In genomic region chr20:38600057-38600456, GRCh38 we compare ENCODE assay signal across 26 cellular contexts. TPM values are rescaled to one million over a fixed set of nuclear protein-coding genes. Genes with fewer than 3 reads are reported as not detected.
A peak's percentile ranks its signal among the peaks of the same experiment; 100 is the strongest.
DNase-seq lines count a peak whose midpoint lies in the region; ATAC-seq, FAIRE-seq and TF ChIP-seq lines count a peak whose summit lies in the region.
"Had no signal": no experiment of that assay in that cellular context is flagged by ENCODE, and none has a peak within 500 bp of the region (broad histone marks: within the 10 kb centered on the region; RNA-seq: fewer than 3 reads in every experiment).

No MANE protein-coding gene starts in this region.

- no peak overlapping the region for H2AFZ ChIP-seq in trophoblast cell (ENCODE audit: insufficient read depth, low read length, poor library complexity)

- H3K4me2 ChIP-seq in A549 = 0 out of 3 replicates have a peak overlapping the region, but pooled peaks have one; percentile 18
- H3K4me2 ChIP-seq in trophoblast cell (ENCODE audit: low read length) = no peak overlapping the region

- H3K79me2 ChIP-seq in trophoblast cell (ENCODE audit: control insufficient read depth, insufficient read depth, low read length, poor library complexity) = no peaks in the 10 kb centered on the region

- intact Hi-C loops in body of pancreas (cut with DNase I) = no loop called here

- no peak for FAIRE-seq in A549 (lab: Jason Lieb, UNC)
- FAIRE-seq: A204.1, GM12891 had no signal

- no peak for TF ChIP-seq POLR2A in A549 (IDR thresholded peaks at IDR 0.05; ENCODE audit: low read length)
- TF ChIP-seq POLR2A in body of pancreas (IDR thresholded peaks at IDR 0.05) = no peak
- TF ChIP-seq POLR2A in gastroesophageal sphincter (IDR thresholded peaks at IDR 0.05) = no peak

- H4K12ac ChIP-seq in trophoblast cell (ENCODE audit: low read depth, low read length) = no peak overlapping the region

- TF ChIP-seq RAD21 in A549 (conservative IDR thresholded peaks at IDR 0.05 in 1 of 2, IDR thresholded peaks at IDR 0.05 in 1 of 2) = no peak

- H3K4me1 ChIP-seq in A549 (peaks cover 25% of the 10 kb centered on the region), HEK293 (ENCODE audit: control insufficient read depth, insufficient read depth, low read length) (no peaks in the 10 kb centered on the region; the same call in 1 of the 2 replicates), body of pancreas (peaks cover 10% of the 10 kb centered on the region), trophoblast cell (ENCODE audit: control insufficient read depth in 1 of 2, insufficient read depth in 2 of 2, low read length in 2 of 2) (peaks cover 23 to 27% of the 10 kb centered on the region in 2 experiments), gastroesophageal sphincter (peaks cover 0 to 5% (median 0%) of the 10 kb centered on the region in 3 donors)

- no peak overlapping the region for H3K9ac ChIP-seq in trophoblast cell (ENCODE audit: low read length)

- no peak for TF ChIP-seq EP300 in A549 (IDR thresholded peaks at IDR 0.05)
- TF ChIP-seq EP300 in gastroesophageal sphincter (IDR thresholded peaks at IDR 0.05) = no peak

- H3K4ac ChIP-seq in trophoblast cell (ENCODE audit: low read depth, low read length) = no peak overlapping the region

- WGBS in A549 (ENCODE audit: missing lambda C conversion rate) = 91% methylated on average over 1 of the region's 1 CpG
- 97 to 100% methylated on average over 1 of the region's 1 CpG for WGBS in body of pancreas, 2 donors
- WGBS in trophoblast cell (ENCODE audit: extremely low coverage, insufficient coverage, insufficient read length) = no CpG with 5 or more reads among the region's 1 CpG
- 100% methylated on average over 1 of the region's 1 CpG for WGBS in gastroesophageal sphincter (ENCODE audit: low coverage in 1 of 2), 2 donors

- peak overlapping the region; percentile 6 for H3K14ac ChIP-seq in trophoblast cell (ENCODE audit: low read length)

- H2AK5ac ChIP-seq in trophoblast cell (ENCODE audit: low read length) = peak overlapping the region; percentile 3

- no peaks in the 10 kb centered on the region for H3K27me3 ChIP-seq in body of pancreas
- H3K27me3 ChIP-seq in trophoblast cell (ENCODE audit: insufficient read depth, low read length) = no peaks in the 10 kb centered on the region
- peaks cover 60% of the 10 kb centered on the region for H3K27me3 ChIP-seq in gastroesophageal sphincter

- H3K18ac ChIP-seq in trophoblast cell (ENCODE audit: low read length) = no peak overlapping the region

- H3K79me1 ChIP-seq in trophoblast cell (ENCODE audit: low read length) = peaks cover 19% of the 10 kb centered on the region

- H3K27ac ChIP-seq in A549 (peak overlapping the region in 1 of 2 experiments; percentile 0; a peak in 2 of 6 replicates), HEK293 (ENCODE audit: extremely low read depth, low read depth, low read length) (no peak overlapping the region), body of pancreas (peak overlapping the region in 3 of 4 donors; percentile 34 to 46 (median 42)), trophoblast cell (ENCODE audit: low read depth, low read length) (no peak overlapping the region), gastroesophageal sphincter (no peak overlapping the region)
- H3K27ac ChIP-seq: SK-N-MC had no signal

- H2BK5ac ChIP-seq in trophoblast cell (ENCODE audit: low read depth, low read length, poor library complexity) = no peak overlapping the region

- CTCF ChIA-PET in A549 (lab: Yijun Ruan, JAX) (interaction anchor here (1.0 to 1.3 kb wide), 2 partner anchors 10 to 18 kb away, joined by 3 read pairs; no protein-coding TSS in a partner anchor), HEK293 (lab: Yijun Ruan, JAX) (interaction anchor here (0.6 kb wide), 1 partner anchor 183 kb away, joined by 3 read pairs; no protein-coding TSS in a partner anchor)

- no peak for DNase-seq in A549 (ENCODE audit: low read depth in 1 of 2, low spot score in 1 of 2)
- DNase-seq in body of pancreas = no peak
- no peak for DNase-seq in trophoblast cell
- DNase-seq in DMS153 treated with DMSO at 0.1 percent for 48 hours (lab: John Stamatoyannopoulos, UW; ENCODE audit: unreplicated experiment) = no peak
- DNase-seq: C1 segment of cervical spinal cord; Caco-2; CD8-positive, alpha-beta T cell; DMS 273 treated with DMSO at 0.1 percent for 48 hours; DMS79 treated with DMSO at 0.1 percent for 48 hours; GF-D8; NCI-H1092; NCI-H1417 treated with DMSO at 0.1 percent for 48 hours; NCI-H1694 treated with DMSO at 0.1 percent for 48 hours; NCI-H2081; NCI-H226; NCI-H510A; SIG-M5 had no signal

- H3K36me3 ChIP-seq in HEK293 (ENCODE audit: control insufficient read depth in 2 of 2, insufficient read depth in 1 of 2, low read length in 2 of 2) (no peaks in the 10 kb centered on the region), body of pancreas (replicated peaks in 1 of 2; ENCODE audit: insufficient read depth in 1 of 2, low read depth in 2 of 2) (no peaks in the 10 kb centered on the region), trophoblast cell (ENCODE audit: control insufficient read depth in 1 of 2, insufficient read depth in 2 of 2, low read length in 2 of 2) (no peaks in the 10 kb centered on the region), gastroesophageal sphincter (no peaks in the 10 kb centered on the region)

- no peak overlapping the region for H3K4me3 ChIP-seq in A549
- H3K4me3 ChIP-seq in HEK293 (ENCODE audit: low read depth, low read length) = no peak overlapping the region
- no peak overlapping the region for H3K4me3 ChIP-seq in body of pancreas
- H3K4me3 ChIP-seq in trophoblast cell (ENCODE audit: low read depth, low read length) = no peak overlapping the region
- no peak overlapping the region for H3K4me3 ChIP-seq in gastroesophageal sphincter
- H3K4me3 ChIP-seq: SK-N-MC had no signal

- no peak overlapping the region for H3K23ac ChIP-seq in trophoblast cell (ENCODE audit: low read length)

- no peak overlapping the region for H4K8ac ChIP-seq in trophoblast cell (ENCODE audit: low read depth, low read length)

- H2BK120ac ChIP-seq in trophoblast cell (ENCODE audit: insufficient read depth, low read length, poor library complexity) = peak overlapping the region; percentile 13

- POLR2A ChIA-PET in A549 (lab: Yijun Ruan, JAX) (no interaction called here), HEK293 (lab: Yijun Ruan, JAX) (interaction anchor here (1.1 kb wide), 1 partner anchor 154 kb away, joined by 3 read pairs; no protein-coding TSS in a partner anchor)

- H4K91ac ChIP-seq in trophoblast cell (ENCODE audit: low read depth, low read length) = no peak overlapping the region

- H2BK12ac ChIP-seq in trophoblast cell (ENCODE audit: low read length) = no peak overlapping the region

- ATAC-seq in A549 = no peak
- ATAC-seq in body of pancreas = no peak
- ATAC-seq in gastroesophageal sphincter = no peak
- ATAC-seq in GM19397 (IDR thresholded peaks at IDR 0.05; ENCODE audit: unreplicated experiment) = no peak
- ATAC-seq: CD8-positive, alpha-beta T cell had no signal

- TF ChIP-seq CTCF in A549 (IDR thresholded peaks at IDR 0.05) = no peak
- no peak for TF ChIP-seq CTCF in HEK293 (tag by site-specific recombination; IDR thresholded peaks at IDR 0.05)
- TF ChIP-seq CTCF in body of pancreas (IDR thresholded peaks at IDR 0.05) = no peak
- no peak for TF ChIP-seq CTCF in gastroesophageal sphincter (IDR thresholded peaks at IDR 0.05)

- H3K9me3 ChIP-seq in A549 (no peaks in the 10 kb centered on the region), HEK293 (ENCODE audit: control insufficient read depth, insufficient read depth, low read depth, low read length) (no peaks in the 10 kb centered on the region), body of pancreas (no peaks in the 10 kb centered on the region), trophoblast cell (ENCODE audit: insufficient read depth, low read depth, low read length) (peaks cover 2% of the 10 kb centered on the region), gastroesophageal sphincter (no peaks in the 10 kb centered on the region)
- H3K9me3 ChIP-seq: Caco-2 had no signal

TF ChIP-seq in A549, 52 proteins besides CTCF, POLR2A, EP300 and RAD21 (continues in another document):
- TF ChIP-seq TFCP2L1 (CRISPR knock-in tag; IDR thresholded peaks at IDR 0.05) = no peak
- no peak for TF ChIP-seq MAX (IDR thresholded peaks at IDR 0.05)
- no peak for TF ChIP-seq CHD4 (IDR thresholded peaks at IDR 0.05; ENCODE audit: borderline replicate concordance)
- no peak for TF ChIP-seq ZFP36 (IDR thresholded peaks at IDR 0.05; ENCODE audit: borderline replicate concordance, partially characterized antibody)
- TF ChIP-seq MAFK (IDR thresholded peaks at IDR 0.05; ENCODE audit: partially characterized antibody) = no peak

TF ChIP-seq in HEK293, 187 proteins besides CTCF, POLR2A, EP300 and RAD21:
- TF ChIP-seq ZNF473 (tag by site-specific recombination; IDR thresholded peaks at IDR 0.05) = peak; percentile 68; the same call in 1 of the 2 replicates
- TF ChIP-seq EGR2 (tag by site-specific recombination; IDR thresholded peaks at IDR 0.05; ENCODE audit: low read depth) = 0 out of 2 replicates have a peak, but pooled peaks have one; percentile 20
- TF ChIP-seq ZNF621 (tag by site-specific recombination; IDR thresholded peaks at IDR 0.05) = no peak
- peak; percentile 97 for TF ChIP-seq ZNF366 (tag by site-specific recombination; conservative IDR thresholded peaks at IDR 0.05)

RNA-seq across cellular contexts. Expression of gene ARHGAP40, which starts 1.6 kb away (rescaled TPM):
- polyA plus RNA-seq in A549 (2011; rRNA removed) = not detected in 2 replicates
- polyA plus RNA-seq in A549 (2012; cell fraction: cytosol; rRNA removed) = not detected in 2 replicates
- 0.02 TPM in 1 of 2 replicates, not detected in the other for polyA plus RNA-seq in A549 (2012; cell fraction: nucleus; rRNA removed)
- polyA plus RNA-seq in A549 (2017; fragmentation: RNase III; extraction: RNeasy Plus Mini Kit Qiagen cat#74134 plus additional on column Dnase treatment) = not detected in 3 replicates
- not detected in 2 replicates for polyA minus RNA-seq in A549 (2011; rRNA and poly(A)+ RNA removed)
- not detected for total RNA-seq in body of pancreas
- polyA plus RNA-seq in trophoblast cell (2013) = 5.5 and 5.7 TPM in 2 replicates
- not detected for total RNA-seq in gastroesophageal sphincter
- total RNA-seq: CD8-positive, alpha-beta T cell; H4; OCI-LY7 had no signal
- polyA plus RNA-seq: IgD-negative memory B cell had no signal

RNA-seq across cellular contexts. Expression of gene ADIG, which starts 19.1 kb away (rescaled TPM):
- polyA plus RNA-seq in A549 (2011; rRNA removed) (not detected in 2 replicates), A549 (2017; fragmentation: RNase III; extraction: RNeasy Plus Mini Kit Qiagen cat#74134 plus additional on column Dnase treatment) (not detected in 3 replicates)
- not detected in 2 replicates for polyA plus RNA-seq in A549 (2012; cell fraction: cytosol; rRNA removed)
- polyA plus RNA-seq in A549 (2012; cell fraction: nucleus; rRNA removed) = not detected in 2 replicates
- polyA minus RNA-seq in A549 (2011; rRNA and poly(A)+ RNA removed) = 0.70 TPM in 1 of 2 replicates, not detected in the other
- total RNA-seq in body of pancreas (not detected), gastroesophageal sphincter (not detected)
- polyA plus RNA-seq in trophoblast cell (2013) = not detected in 2 replicates
- total RNA-seq: Caco-2; CD8-positive, alpha-beta T cell; H4; OCI-LY7 had no signal
- polyA plus RNA-seq: IgD-negative memory B cell had no signal

Comparison
In these comparisons a context has a peak if more than half of its experiments do, and no peak if none do; other contexts are left out.
1. H3K27ac ChIP-seq: peak in body of pancreas (3 of 4); none in HEK293 (single experiment), trophoblast cell (single experiment) and gastroesophageal sphincter (0 of 4).